ENCODE assay signal across 8 cellular contexts in genomic region chr11:73141031-73141308, GRCh38. TPM values are rescaled to one million over a fixed set of nuclear protein-coding genes. Genes with fewer than 3 reads are reported as not detected.
A peak's percentile ranks its signal among the peaks of the same experiment; 100 is the strongest.
DNase-seq lines count a peak whose midpoint lies in the region; ATAC-seq and TF ChIP-seq lines count a peak whose summit lies in the region.

No MANE protein-coding gene starts in this region.

- TF ChIP-seq CTCF in AG10803 (conservative IDR thresholded peaks at IDR 0.05; ENCODE audit: low read length) (no peak), heart left ventricle (IDR thresholded peaks at IDR 0.05) (no peak)

- H3K36me3 ChIP-seq in heart left ventricle = peaks cover 0 to 37% (median 24%) of the 10 kb centered on the region in 9 donors

- no peaks in the 10 kb centered on the region for H3K27me3 ChIP-seq in heart left ventricle

- H3K4me3 ChIP-seq in AG10803 (ENCODE audit: low read length) (peak overlapping the region; percentile 87), heart left ventricle (peak overlapping the region; percentile 65 to 97 (median 92))

- H3K27ac ChIP-seq in heart left ventricle = peak overlapping the region; percentile 91 to 99 (median 98)

- no peaks in the 10 kb centered on the region for H3K27me3 Mint-ChIP-seq in activated T-helper 2 cell treated with anti-CD3 and anti-CD28 coated beads, Interferon-gamma antibody, Interleukin-2, Interleukin-4, amounts not matched to agents 10 μg/mL and 5 μg/mL and 100 μg/mL, durations not matched to agents 14 hours and 24 hours and 36 hours (ENCODE audit: low read depth)

- H3K4me1 Mint-ChIP-seq in activated T-helper 2 cell treated with anti-CD3 and anti-CD28 coated beads, Interferon-gamma antibody, Interleukin-2, Interleukin-4, amounts not matched to agents 10 μg/mL and 5 μg/mL and 100 μg/mL, durations not matched to agents 14 hours and 24 hours and 36 hours (ENCODE audit: low read depth) = peaks cover 28% of the 10 kb centered on the region

- no peak for DNase-seq in AG10803 (ENCODE audit: low read depth)
- DNase-seq in HuH-7 (ENCODE audit: low spot score) = peak; percentile 26
- DNase-seq in activated T-helper 2 cell treated with anti-CD3 and anti-CD28 coated beads, Interferon-gamma antibody, Interleukin-2, Interleukin-4, amounts not matched to agents 10 μg/mL and 5 μg/mL and 100 μg/mL, durations not matched to agents 14 hours and 24 hours and 36 hours (ENCODE audit: low spot score) = no peak
- DNase-seq in heart left ventricle = peak in 2 of 5 donors; percentile 33 to 66
- DNase-seq in sciatic nerve (ENCODE audit: low spot score) = peak; percentile 65
- DNase-seq in kidney tubule cell (ENCODE audit: low spot score) = no peak
- DNase-seq in superior temporal gyrus (ENCODE audit: extremely low spot score) = no peak

- intact Hi-C loops in activated T-helper 2 cell treated with anti-CD3 and anti-CD28 coated beads, Interferon-gamma antibody, Interleukin-2, Interleukin-4, amounts not matched to agents 10 μg/mL and 5 μg/mL and 100 μg/mL, durations not matched to agents 14 hours and 24 hours and 36 hours (cut with micrococcal nuclease) = loop anchor here (1.0 to 10.0 kb wide), 3 partner anchors 107 to 416 kb away; partner anchors contain the start of gene ATG16L2
- intact Hi-C loops in heart left ventricle (cut with DNase I) = loop anchor here (2.0 to 10.0 kb wide), 10 partner anchors 36 to 416 kb away; no protein-coding TSS in a partner anchor
- intact Hi-C loops in sciatic nerve (cut with DNase I) = no loop called here

- 0 to 1% (median 0%) methylated on average over 12 to 17 of the region's 17 CpGs for WGBS in heart left ventricle, 4 donors

- H3K27ac Mint-ChIP-seq in activated T-helper 2 cell treated with anti-CD3 and anti-CD28 coated beads, Interferon-gamma antibody, Interleukin-2, Interleukin-4, amounts not matched to agents 10 μg/mL and 5 μg/mL and 100 μg/mL, durations not matched to agents 14 hours and 24 hours and 36 hours = peak overlapping the region; percentile 96

- H3K9me3 ChIP-seq in heart left ventricle = no peaks in the 10 kb centered on the region

- peaks cover 2 to 62% (median 46%) of the 10 kb centered on the region in 12 donors for H3K4me1 ChIP-seq in heart left ventricle

- ATAC-seq in heart left ventricle = peak; percentile 1 to 12 (median 7)
- ATAC-seq in sciatic nerve = peak; percentile 2
- no peak for ATAC-seq in HG03108 (IDR thresholded peaks at IDR 0.05; ENCODE audit: unreplicated experiment)

- peaks cover 37% of the 10 kb centered on the region for H3K36me3 Mint-ChIP-seq in activated T-helper 2 cell treated with anti-CD3 and anti-CD28 coated beads, Interferon-gamma antibody, Interleukin-2, Interleukin-4, amounts not matched to agents 10 μg/mL and 5 μg/mL and 100 μg/mL, durations not matched to agents 14 hours and 24 hours and 36 hours (ENCODE audit: low read depth)

- H3K4me3 Mint-ChIP-seq in activated T-helper 2 cell treated with anti-CD3 and anti-CD28 coated beads, Interferon-gamma antibody, Interleukin-2, Interleukin-4, amounts not matched to agents 10 μg/mL and 5 μg/mL and 100 μg/mL, durations not matched to agents 14 hours and 24 hours and 36 hours (ENCODE audit: low read depth) = peak overlapping the region; percentile 99

- no peak for TF ChIP-seq POLR2A in heart left ventricle (IDR thresholded peaks at IDR 0.05)

- no peaks in the 10 kb centered on the region for H3K9me3 Mint-ChIP-seq in activated T-helper 2 cell treated with anti-CD3 and anti-CD28 coated beads, Interferon-gamma antibody, Interleukin-2, Interleukin-4, amounts not matched to agents 10 μg/mL and 5 μg/mL and 100 μg/mL, durations not matched to agents 14 hours and 24 hours and 36 hours

RNA-seq across cellular contexts. Expression of gene FCHSD2, which starts 1.1 kb away (rescaled TPM):
- total RNA-seq in activated T-helper 2 cell treated with anti-CD3 and anti-CD28 coated beads, Interferon-gamma antibody, Interleukin-2, Interleukin-4, amounts not matched to agents 10 μg/mL and 5 μg/mL and 100 μg/mL, durations not matched to agents 14 hours and 24 hours and 36 hours = 16.0 and 18.1 TPM in 2 replicates
- total RNA-seq in heart left ventricle (10 to 100 TPM; 15.3 to 61.1 (median 40.3) TPM), sciatic nerve (64.7 TPM)
- polyA plus RNA-seq in heart left ventricle = 10 to 100 TPM in 1 of 2 donors, 1 to 10 TPM in 1; 9.9 to 23.8 TPM

Comparison
In these comparisons a context has a peak if more than half of its experiments do, and no peak if none do; other contexts are left out.
1. DNase-seq: peak in HuH-7 (single experiment) and sciatic nerve (single experiment); none in AG10803 (single experiment), activated T-helper 2 cell treated with anti-CD3 and anti-CD28 coated beads, Interferon-gamma antibody, Interleukin-2, Interleukin-4, amounts not matched to agents 10 μg/mL and 5 μg/mL and 100 μg/mL, durations not matched to agents 14 hours and 24 hours and 36 hours (single experiment), kidney tubule cell (single experiment) and superior temporal gyrus (single experiment).